Comparison of ENCODE assay signal across 1 cellular context in genomic region chr20:58218665-58219341, GRCh38.
TF ChIP-seq lines count a peak whose summit lies in the region.

No MANE protein-coding gene starts in this region.

TF ChIP-seq in HEK293, 187 proteins besides CTCF, POLR2A, EP300 and RAD21 (continued from another document):
- TF ChIP-seq ZNF140 (tag by site-specific recombination; IDR thresholded peaks at IDR 0.05) (0 out of 2 replicates have a peak, but pooled peaks have one; percentile 8), ZNF341 (tag by site-specific recombination; IDR thresholded peaks at IDR 0.05; ENCODE audit: low read depth) (no peak), ZNF394 (tag by site-specific recombination; IDR thresholded peaks at IDR 0.05; ENCODE audit: borderline replicate concordance) (no peak), KLF8 (tag by site-specific recombination; IDR thresholded peaks at IDR 0.05) (peak; percentile 20; the same call in 1 of the 2 replicates), GFI1B (tag by site-specific recombination; IDR thresholded peaks at IDR 0.05) (no peak), ZNF514 (tag by site-specific recombination; IDR thresholded peaks at IDR 0.05) (no peak), ZNF549 (tag by site-specific recombination; IDR thresholded peaks at IDR 0.05) (no peak), ZNF626 (tag by site-specific recombination; IDR thresholded peaks at IDR 0.05) (0 out of 2 replicates have a peak, but pooled peaks have one; percentile 22), ZNF707 (tag by site-specific recombination; IDR thresholded peaks at IDR 0.05) (no peak), ZNF239 (tag by site-specific recombination; IDR thresholded peaks at IDR 0.05) (no peak), ZBTB21 (tag by site-specific recombination; IDR thresholded peaks at IDR 0.05) (no peak), ZNF555 (tag by site-specific recombination; conservative IDR thresholded peaks at IDR 0.05) (no peak), GLI2 (tag by site-specific recombination; IDR thresholded peaks at IDR 0.05; ENCODE audit: borderline replicate concordance, low read depth) (no peak)
